ENCODE assay signal across 10 cellular contexts in the genomic region with DNA sequence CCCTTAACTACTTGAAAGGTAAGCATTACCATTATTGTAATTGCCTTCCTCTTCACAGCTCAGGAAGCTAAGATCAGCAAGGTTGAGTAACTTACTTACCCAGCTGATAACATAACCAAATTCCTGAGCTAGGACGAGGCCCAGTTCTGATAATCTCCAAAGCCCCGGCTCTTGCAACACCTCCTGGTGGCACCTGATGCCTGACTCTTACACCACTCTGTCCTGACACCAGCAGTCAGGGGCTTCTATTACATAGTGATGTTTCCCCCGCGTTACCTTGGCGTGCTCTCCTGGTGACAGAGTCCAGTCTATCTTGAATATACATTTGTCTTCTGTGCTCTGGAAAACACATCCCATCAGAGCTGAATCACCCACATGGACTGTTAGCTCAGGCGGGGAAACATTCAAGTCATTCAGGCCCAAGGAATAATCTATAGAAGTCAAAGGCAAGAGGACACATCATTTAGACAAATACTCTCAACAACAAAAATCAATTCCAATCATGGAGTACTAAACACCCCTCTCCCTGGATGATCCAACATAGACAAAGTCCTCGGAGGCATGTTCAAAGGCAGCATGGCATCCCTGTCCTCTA. TPM values are rescaled to one million over a fixed set of nuclear protein-coding genes. Genes with fewer than 3 reads are reported as not detected.
DNase-seq lines count a peak whose midpoint lies in the region; ATAC-seq and TF ChIP-seq lines count a peak whose summit lies in the region.
"Had no signal": no experiment of that assay in that cellular context is flagged by ENCODE, and none has a peak within 500 bp of the region (broad histone marks: within the 10 kb centered on the region; RNA-seq: fewer than 3 reads in every experiment).

No MANE protein-coding gene starts in this region.

- H3K9me3 Mint-ChIP-seq in stimulated activated naive CD8-positive, alpha-beta T cell treated with anti-CD3 and anti-CD28 coated beads, Interleukin-15, Interleukin-2, amounts not matched to agents 100 ng/mL and 50 ng/mL, for 24 hours: no peaks in the 10 kb centered on the region
- H3K9me3 Mint-ChIP-seq in activated naive CD8-positive, alpha-beta T cell (ENCODE audit: low read depth): no peaks in the 10 kb centered on the region
- peaks cover 5% of the 10 kb centered on the region for H3K9me3 Mint-ChIP-seq in progenitor cell of endocrine pancreas (ENCODE audit: low read depth)
- H3K9me3 Mint-ChIP-seq: nephron had no signal

- H3K27ac Mint-ChIP-seq in stimulated activated naive CD8-positive, alpha-beta T cell treated with anti-CD3 and anti-CD28 coated beads, Interleukin-15, Interleukin-2, amounts not matched to agents 100 ng/mL and 50 ng/mL, for 24 hours: peak overlapping the region; percentile 99
- H3K27ac Mint-ChIP-seq in activated naive CD8-positive, alpha-beta T cell: no peak overlapping the region
- no peak overlapping the region for H3K27ac Mint-ChIP-seq in progenitor cell of endocrine pancreas
- H3K27ac Mint-ChIP-seq: nephron had no signal

- no peak for DNase-seq in stimulated activated naive CD8-positive, alpha-beta T cell treated with anti-CD3 and anti-CD28 coated beads, Interleukin-15, Interleukin-2, amounts not matched to agents 100 U/mL and 50 U/mL, for 24 hours
- peak; percentile 5 for DNase-seq in kidney glomerular epithelial cell (lab: John Stamatoyannopoulos, UW)
- DNase-seq in hypothalamus (lab: John Stamatoyannopoulos, UW): no peak
- DNase-seq in progenitor cell of endocrine pancreas (ENCODE audit: low spot score, unreplicated experiment): no peak
- DNase-seq in activated CD4-positive, CD25-positive, alpha-beta regulatory T cell (lab: John Stamatoyannopoulos, UW): no peak
- DNase-seq in stimulated activated naive CD4-positive, alpha-beta T cell (lab: John Stamatoyannopoulos, UW): no peak
- DNase-seq: amygdala had no signal

- H3K4me3 Mint-ChIP-seq in stimulated activated naive CD8-positive, alpha-beta T cell treated with anti-CD3 and anti-CD28 coated beads, Interleukin-15, Interleukin-2, amounts not matched to agents 100 ng/mL and 50 ng/mL, for 24 hours: peak overlapping the region; percentile 89
- H3K4me3 Mint-ChIP-seq in activated naive CD8-positive, alpha-beta T cell: peak overlapping the region; percentile 98
- no peak overlapping the region for H3K4me3 Mint-ChIP-seq in progenitor cell of endocrine pancreas (ENCODE audit: low read depth)
- H3K4me3 Mint-ChIP-seq: nephron had no signal

- no peak for TF ChIP-seq CTCF in progenitor cell of endocrine pancreas (IDR thresholded peaks at IDR 0.05; ENCODE audit: unreplicated experiment)

- H3K27me3 Mint-ChIP-seq in stimulated activated naive CD8-positive, alpha-beta T cell treated with anti-CD3 and anti-CD28 coated beads, Interleukin-15, Interleukin-2, amounts not matched to agents 100 ng/mL and 50 ng/mL, for 24 hours: no peaks in the 10 kb centered on the region
- H3K27me3 Mint-ChIP-seq in activated naive CD8-positive, alpha-beta T cell: no peaks in the 10 kb centered on the region
- no peaks in the 10 kb centered on the region for H3K27me3 Mint-ChIP-seq in progenitor cell of endocrine pancreas

- ATAC-seq in stimulated activated naive CD8-positive, alpha-beta T cell treated with anti-CD3 and anti-CD28 coated beads, Interleukin-15, Interleukin-2, amounts not matched to agents 100 U/mL and 50 U/mL, for 24 hours: no peak

- H3K4me1 Mint-ChIP-seq in stimulated activated naive CD8-positive, alpha-beta T cell treated with anti-CD3 and anti-CD28 coated beads, Interleukin-15, Interleukin-2, amounts not matched to agents 100 ng/mL and 50 ng/mL, for 24 hours (ENCODE audit: low read depth): peaks cover 71% of the 10 kb centered on the region
- H3K4me1 Mint-ChIP-seq in activated naive CD8-positive, alpha-beta T cell (ENCODE audit: low read depth): peaks cover 92% of the 10 kb centered on the region
- peaks cover 21% of the 10 kb centered on the region for H3K4me1 Mint-ChIP-seq in progenitor cell of endocrine pancreas (ENCODE audit: low read depth)

- peaks cover 82% of the 10 kb centered on the region for H3K36me3 Mint-ChIP-seq in stimulated activated naive CD8-positive, alpha-beta T cell treated with anti-CD3 and anti-CD28 coated beads, Interleukin-15, Interleukin-2, amounts not matched to agents 100 ng/mL and 50 ng/mL, for 24 hours (ENCODE audit: low read depth)
- H3K36me3 Mint-ChIP-seq in activated naive CD8-positive, alpha-beta T cell: peaks cover 47% of the 10 kb centered on the region
- no peaks in the 10 kb centered on the region for H3K36me3 Mint-ChIP-seq in progenitor cell of endocrine pancreas (ENCODE audit: insufficient read depth)

RNA-seq across cellular contexts. Expression of a gene that starts 12.6 kb away (rescaled TPM):
- 0.22 and 0.60 TPM in 2 replicates for total RNA-seq in progenitor cell of endocrine pancreas

RNA-seq across cellular contexts. Expression of a gene that starts 35.8 kb away (rescaled TPM):
- total RNA-seq in progenitor cell of endocrine pancreas: 0.05 and 0.07 TPM in 2 replicates

RNA-seq across cellular contexts. Expression of a gene that starts 39.9 kb away (rescaled TPM):
- total RNA-seq in progenitor cell of endocrine pancreas: 6.3 and 7.4 TPM in 2 replicates

RNA-seq across cellular contexts. Expression of a gene that starts 51.9 kb away (rescaled TPM):
- 22.4 and 22.9 TPM in 2 replicates for total RNA-seq in progenitor cell of endocrine pancreas

RNA-seq across cellular contexts. Expression of a gene that starts 59.6 kb away (rescaled TPM):
- total RNA-seq in progenitor cell of endocrine pancreas: 0.16 TPM in 1 of 2 replicates, not detected in the other
